In the genomic region with DNA sequence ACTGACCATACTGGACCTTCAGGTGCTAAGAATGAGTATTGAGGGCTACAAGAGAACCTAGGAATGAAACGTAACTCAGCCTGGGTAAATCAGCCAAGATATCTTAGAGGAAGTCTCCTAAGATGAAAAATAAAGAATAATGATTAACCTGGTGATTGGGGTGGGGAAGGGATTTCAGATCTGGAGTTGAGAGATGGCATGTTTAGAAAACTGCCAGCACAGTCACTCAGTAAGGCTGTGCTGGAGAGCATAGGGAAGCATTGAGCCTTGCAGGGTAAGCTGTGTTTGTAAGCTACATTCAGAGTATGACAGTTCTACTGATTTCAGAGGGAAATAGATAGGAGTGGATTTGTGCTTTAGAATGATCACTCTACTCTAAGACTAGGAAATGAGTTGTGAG, we compare ENCODE assay signal across 19 cellular contexts. TPM values are rescaled to one million over a fixed set of nuclear protein-coding genes. Genes with fewer than 3 reads are reported as not detected.
DNase-seq lines count a peak whose midpoint lies in the region; ATAC-seq and TF ChIP-seq lines count a peak whose summit lies in the region.
"Had no signal": no experiment of that assay in that cellular context is flagged by ENCODE, and none has a peak within 500 bp of the region (broad histone marks: within the 10 kb centered on the region; RNA-seq: fewer than 3 reads in every experiment).

No MANE protein-coding gene starts in this region.

- H3K9me3 Mint-ChIP-seq in stimulated activated memory B cell treated with anti-CD40 and anti-IgM and Interleukin-4, amounts not matched to agents 10 μg/mL and 1 μg/mL and 100 μg/mL, for 72 hours = no peaks in the 10 kb centered on the region

- peaks cover 4 to 11% of the 10 kb centered on the region in 2 donors for H3K4me1 ChIP-seq in duodenal mucosa (ENCODE audit: control insufficient read depth in 1 of 2, insufficient read depth in 2 of 2, low read length in 2 of 2)
- no peaks in the 10 kb centered on the region for H3K4me1 ChIP-seq in mucosa of descending colon (ENCODE audit: low read depth)

- H3K27me3 ChIP-seq in duodenal mucosa (ENCODE audit: control insufficient read depth in 1 of 2, insufficient read depth in 2 of 2, low read length in 2 of 2) = no peaks in the 10 kb centered on the region
- H3K27me3 ChIP-seq: BLaER1 had no signal

- no peaks in the 10 kb centered on the region for H3K36me3 Mint-ChIP-seq in stimulated activated memory B cell treated with anti-CD40 and anti-IgM and Interleukin-4, amounts not matched to agents 10 μg/mL and 1 μg/mL and 100 μg/mL, for 72 hours
- H3K36me3 Mint-ChIP-seq: CD8-positive, alpha-beta memory T cell had no signal

- no peak for TF ChIP-seq CTCF in mucosa of descending colon (IDR thresholded peaks at IDR 0.05)

- H3K4me1 Mint-ChIP-seq in stimulated activated memory B cell treated with anti-CD40 and anti-IgM and Interleukin-4, amounts not matched to agents 10 μg/mL and 1 μg/mL and 100 μg/mL, for 72 hours = no peaks in the 10 kb centered on the region
- H3K4me1 Mint-ChIP-seq: CD8-positive, alpha-beta memory T cell had no signal

- H3K27me3 Mint-ChIP-seq in stimulated activated memory B cell treated with anti-CD40 and anti-IgM and Interleukin-4, amounts not matched to agents 10 μg/mL and 1 μg/mL and 100 μg/mL, for 72 hours = no peaks in the 10 kb centered on the region
- H3K27me3 Mint-ChIP-seq: CD8-positive, alpha-beta memory T cell had no signal

- peak overlapping the region; percentile 10 to 54 for H3K9ac ChIP-seq in duodenal mucosa (ENCODE audit: low read depth in 1 of 2, low read length in 2 of 2)
- H3K9ac ChIP-seq: BLaER1, KMS-11 had no signal

- intact Hi-C loops in mucosa of descending colon (cut with DNase I, micrococcal nuclease) (no loop called here), posterior vena cava (cut with DNase I) (no loop called here)

- no peak overlapping the region for H3K27ac Mint-ChIP-seq in stimulated activated memory B cell treated with anti-CD40 and anti-IgM and Interleukin-4, amounts not matched to agents 10 μg/mL and 1 μg/mL and 100 μg/mL, for 72 hours
- H3K27ac Mint-ChIP-seq: CD8-positive, alpha-beta memory T cell; HFFc6 had no signal

- H3K4me3 ChIP-seq in duodenal mucosa (ENCODE audit: low read depth in 1 of 2, low read length in 2 of 2) (peak overlapping the region; percentile 81 to 82), mucosa of descending colon (no peak overlapping the region)
- H3K4me3 ChIP-seq: BLaER1 had no signal

- H3K9me3 ChIP-seq in duodenal mucosa (ENCODE audit: control insufficient read depth in 1 of 2, low read length in 2 of 2) = no peaks in the 10 kb centered on the region
- H3K9me3 ChIP-seq in mucosa of descending colon = no peaks in the 10 kb centered on the region
- H3K9me3 ChIP-seq: BLaER1 had no signal

- peak; percentile 62 for ATAC-seq in mucosa of descending colon
- ATAC-seq in stimulated activated memory B cell treated with anti-CD40 and anti-IgM and Interleukin-4, amounts not matched to agents 10 μg/mL and 1 μg/mL and 100 μg/mL, for 72 hours = peak; percentile 16
- ATAC-seq in GM21717 (IDR thresholded peaks at IDR 0.05; ENCODE audit: unreplicated experiment) = no peak
- no peak for ATAC-seq in HG03378 (IDR thresholded peaks at IDR 0.05; ENCODE audit: unreplicated experiment)
- ATAC-seq: HepG2 had no signal

- H3K36me3 ChIP-seq in duodenal mucosa (ENCODE audit: control insufficient read depth in 1 of 2, insufficient read depth in 2 of 2, low read length in 2 of 2) (no peaks in the 10 kb centered on the region), mucosa of descending colon (ENCODE audit: low read depth) (no peaks in the 10 kb centered on the region)
- H3K36me3 ChIP-seq: BLaER1 had no signal

- H3K4me3 Mint-ChIP-seq in stimulated activated memory B cell treated with anti-CD40 and anti-IgM and Interleukin-4, amounts not matched to agents 10 μg/mL and 1 μg/mL and 100 μg/mL, for 72 hours = no peak overlapping the region
- H3K4me3 Mint-ChIP-seq: CD8-positive, alpha-beta memory T cell; HFFc6 had no signal

- no peak overlapping the region for H3K27ac ChIP-seq in duodenal mucosa (ENCODE audit: low read depth, low read length)
- H3K27ac ChIP-seq: BLaER1, KMS-11 had no signal

- in situ Hi-C loops in Caki2 (cut with HindIII; ENCODE audit: low pct_unique_long_range_greater_than_20kb, low sequenced_read_pairs) = no loop called here

- DNase-seq in Caki2 (ENCODE audit: low read depth) (peak; percentile 53), mucosa of descending colon (no peak), posterior vena cava (ENCODE audit: low spot score) (no peak)
- DNase-seq: 8988T; AML-193; Calu3; CD8-positive, alpha-beta memory T cell; DMS 273 treated with DMSO at 0.1 percent for 48 hours; DMS79; GOT3; HCEC 1CT; HFFc6 had no signal

RNA-seq across cellular contexts. Expression of gene MALRD1, which starts 1.9 kb away (rescaled TPM):
- not detected in 2 replicates for total RNA-seq in Caki2 (2014; rRNA removed; shearing (Covaris generic); ENCODE audit: low replicate concordance)
- under 1 TPM; 0.41 to 0.90 (median 0.60) TPM for total RNA-seq in mucosa of descending colon
- 1 to 10 TPM in 1 of 2 donors, under 1 TPM in 1; 0.62 to 3.4 TPM for total RNA-seq in posterior vena cava
- total RNA-seq: Calu3; CD8-positive, alpha-beta memory T cell; HFFc6 had no signal

Comparison
In these comparisons a context has a peak if more than half of its experiments do, and no peak if none do; other contexts are left out.
1. ATAC-seq: peak in mucosa of descending colon (single experiment) and stimulated activated memory B cell treated with anti-CD40 and anti-IgM and Interleukin-4, amounts not matched to agents 10 μg/mL and 1 μg/mL and 100 μg/mL, for 72 hours (single experiment); none in GM21717 (single experiment) and HG03378 (single experiment).